In the genomic region with DNA sequence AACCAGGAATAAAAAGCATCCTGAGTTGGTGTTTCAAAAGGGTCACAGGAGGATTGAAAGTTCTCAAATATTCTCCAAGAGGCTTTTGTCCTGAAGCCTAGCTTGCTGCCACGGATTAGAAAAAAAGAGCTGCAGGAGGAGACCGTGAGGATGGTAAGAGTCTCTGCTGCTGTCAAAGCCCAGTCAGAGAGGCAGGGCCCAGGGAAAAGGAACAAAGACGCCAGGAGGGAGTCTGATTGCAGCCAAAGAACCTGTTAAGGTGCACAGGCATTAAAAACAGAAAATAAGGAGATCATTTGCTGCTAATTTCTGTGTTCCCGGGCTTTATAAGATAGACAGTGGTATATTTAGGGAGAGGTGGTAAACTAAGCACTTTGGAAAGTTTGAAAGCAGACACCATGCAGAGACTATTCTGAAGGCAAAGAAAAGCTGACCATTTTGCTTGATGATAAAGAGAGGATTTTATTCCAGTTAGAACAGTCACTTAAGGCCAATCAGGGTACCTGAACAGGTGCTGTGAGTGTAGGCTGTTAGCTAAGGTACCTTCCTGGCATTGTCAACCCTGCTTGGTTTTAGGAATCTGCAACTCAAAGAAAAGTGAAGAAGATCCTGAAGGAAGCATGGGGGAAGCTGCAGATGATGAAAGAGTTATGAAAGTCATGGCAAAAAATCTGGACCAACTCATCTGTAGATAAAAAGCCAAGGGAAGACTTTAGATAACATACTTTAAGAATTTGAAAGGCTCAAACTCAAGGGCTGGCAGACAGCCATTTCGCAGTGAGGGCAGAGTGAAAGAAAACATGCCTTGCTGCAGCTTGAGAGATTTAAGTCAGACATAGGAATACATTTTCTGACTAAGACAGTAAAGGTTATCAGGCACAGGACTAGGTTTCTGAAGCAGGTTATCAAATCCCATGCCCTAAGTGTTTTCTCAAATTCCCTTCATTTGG, we compare ENCODE assay signal across 2 cellular contexts.
TF ChIP-seq lines count a peak whose summit lies in the region.

No MANE protein-coding gene starts in this region.

TF ChIP-seq in GM23338, 12 proteins besides CTCF, POLR2A, EP300 and RAD21 (continues in another document):
- TF ChIP-seq JUNB (IDR thresholded peaks at IDR 0.05; ENCODE audit: unreplicated experiment): no peak
- TF ChIP-seq, protein P1, sequence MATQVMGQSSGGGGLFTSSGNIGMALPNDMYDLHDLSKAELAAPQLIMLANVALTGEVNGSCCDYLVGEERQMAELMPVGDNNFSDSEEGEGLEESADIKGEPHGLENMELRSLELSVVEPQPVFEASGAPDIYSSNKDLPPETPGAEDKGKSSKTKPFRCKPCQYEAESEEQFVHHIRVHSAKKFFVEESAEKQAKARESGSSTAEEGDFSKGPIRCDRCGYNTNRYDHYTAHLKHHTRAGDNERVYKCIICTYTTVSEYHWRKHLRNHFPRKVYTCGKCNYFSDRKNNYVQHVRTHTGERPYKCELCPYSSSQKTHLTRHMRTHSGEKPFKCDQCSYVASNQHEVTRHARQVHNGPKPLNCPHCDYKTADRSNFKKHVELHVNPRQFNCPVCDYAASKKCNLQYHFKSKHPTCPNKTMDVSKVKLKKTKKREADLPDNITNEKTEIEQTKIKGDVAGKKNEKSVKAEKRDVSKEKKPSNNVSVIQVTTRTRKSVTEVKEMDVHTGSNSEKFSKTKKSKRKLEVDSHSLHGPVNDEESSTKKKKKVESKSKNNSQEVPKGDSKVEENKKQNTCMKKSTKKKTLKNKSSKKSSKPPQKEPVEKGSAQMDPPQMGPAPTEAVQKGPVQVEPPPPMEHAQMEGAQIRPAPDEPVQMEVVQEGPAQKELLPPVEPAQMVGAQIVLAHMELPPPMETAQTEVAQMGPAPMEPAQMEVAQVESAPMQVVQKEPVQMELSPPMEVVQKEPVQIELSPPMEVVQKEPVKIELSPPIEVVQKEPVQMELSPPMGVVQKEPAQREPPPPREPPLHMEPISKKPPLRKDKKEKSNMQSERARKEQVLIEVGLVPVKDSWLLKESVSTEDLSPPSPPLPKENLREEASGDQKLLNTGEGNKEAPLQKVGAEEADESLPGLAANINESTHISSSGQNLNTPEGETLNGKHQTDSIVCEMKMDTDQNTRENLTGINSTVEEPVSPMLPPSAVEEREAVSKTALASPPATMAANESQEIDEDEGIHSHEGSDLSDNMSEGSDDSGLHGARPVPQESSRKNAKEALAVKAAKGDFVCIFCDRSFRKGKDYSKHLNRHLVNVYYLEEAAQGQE (IDR thresholded peaks at IDR 0.05; ENCODE audit: unreplicated experiment): no peak
- no peak for TF ChIP-seq ZNF331 (CRISPR knock-in tag; IDR thresholded peaks at IDR 0.05; ENCODE audit: low read depth)
- TF ChIP-seq, protein P2, sequence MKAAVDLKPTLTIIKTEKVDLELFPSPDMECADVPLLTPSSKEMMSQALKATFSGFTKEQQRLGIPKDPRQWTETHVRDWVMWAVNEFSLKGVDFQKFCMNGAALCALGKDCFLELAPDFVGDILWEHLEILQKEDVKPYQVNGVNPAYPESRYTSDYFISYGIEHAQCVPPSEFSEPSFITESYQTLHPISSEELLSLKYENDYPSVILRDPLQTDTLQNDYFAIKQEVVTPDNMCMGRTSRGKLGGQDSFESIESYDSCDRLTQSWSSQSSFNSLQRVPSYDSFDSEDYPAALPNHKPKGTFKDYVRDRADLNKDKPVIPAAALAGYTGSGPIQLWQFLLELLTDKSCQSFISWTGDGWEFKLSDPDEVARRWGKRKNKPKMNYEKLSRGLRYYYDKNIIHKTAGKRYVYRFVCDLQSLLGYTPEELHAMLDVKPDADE (IDR thresholded peaks at IDR 0.05): no peak
- TF ChIP-seq, protein P3, sequence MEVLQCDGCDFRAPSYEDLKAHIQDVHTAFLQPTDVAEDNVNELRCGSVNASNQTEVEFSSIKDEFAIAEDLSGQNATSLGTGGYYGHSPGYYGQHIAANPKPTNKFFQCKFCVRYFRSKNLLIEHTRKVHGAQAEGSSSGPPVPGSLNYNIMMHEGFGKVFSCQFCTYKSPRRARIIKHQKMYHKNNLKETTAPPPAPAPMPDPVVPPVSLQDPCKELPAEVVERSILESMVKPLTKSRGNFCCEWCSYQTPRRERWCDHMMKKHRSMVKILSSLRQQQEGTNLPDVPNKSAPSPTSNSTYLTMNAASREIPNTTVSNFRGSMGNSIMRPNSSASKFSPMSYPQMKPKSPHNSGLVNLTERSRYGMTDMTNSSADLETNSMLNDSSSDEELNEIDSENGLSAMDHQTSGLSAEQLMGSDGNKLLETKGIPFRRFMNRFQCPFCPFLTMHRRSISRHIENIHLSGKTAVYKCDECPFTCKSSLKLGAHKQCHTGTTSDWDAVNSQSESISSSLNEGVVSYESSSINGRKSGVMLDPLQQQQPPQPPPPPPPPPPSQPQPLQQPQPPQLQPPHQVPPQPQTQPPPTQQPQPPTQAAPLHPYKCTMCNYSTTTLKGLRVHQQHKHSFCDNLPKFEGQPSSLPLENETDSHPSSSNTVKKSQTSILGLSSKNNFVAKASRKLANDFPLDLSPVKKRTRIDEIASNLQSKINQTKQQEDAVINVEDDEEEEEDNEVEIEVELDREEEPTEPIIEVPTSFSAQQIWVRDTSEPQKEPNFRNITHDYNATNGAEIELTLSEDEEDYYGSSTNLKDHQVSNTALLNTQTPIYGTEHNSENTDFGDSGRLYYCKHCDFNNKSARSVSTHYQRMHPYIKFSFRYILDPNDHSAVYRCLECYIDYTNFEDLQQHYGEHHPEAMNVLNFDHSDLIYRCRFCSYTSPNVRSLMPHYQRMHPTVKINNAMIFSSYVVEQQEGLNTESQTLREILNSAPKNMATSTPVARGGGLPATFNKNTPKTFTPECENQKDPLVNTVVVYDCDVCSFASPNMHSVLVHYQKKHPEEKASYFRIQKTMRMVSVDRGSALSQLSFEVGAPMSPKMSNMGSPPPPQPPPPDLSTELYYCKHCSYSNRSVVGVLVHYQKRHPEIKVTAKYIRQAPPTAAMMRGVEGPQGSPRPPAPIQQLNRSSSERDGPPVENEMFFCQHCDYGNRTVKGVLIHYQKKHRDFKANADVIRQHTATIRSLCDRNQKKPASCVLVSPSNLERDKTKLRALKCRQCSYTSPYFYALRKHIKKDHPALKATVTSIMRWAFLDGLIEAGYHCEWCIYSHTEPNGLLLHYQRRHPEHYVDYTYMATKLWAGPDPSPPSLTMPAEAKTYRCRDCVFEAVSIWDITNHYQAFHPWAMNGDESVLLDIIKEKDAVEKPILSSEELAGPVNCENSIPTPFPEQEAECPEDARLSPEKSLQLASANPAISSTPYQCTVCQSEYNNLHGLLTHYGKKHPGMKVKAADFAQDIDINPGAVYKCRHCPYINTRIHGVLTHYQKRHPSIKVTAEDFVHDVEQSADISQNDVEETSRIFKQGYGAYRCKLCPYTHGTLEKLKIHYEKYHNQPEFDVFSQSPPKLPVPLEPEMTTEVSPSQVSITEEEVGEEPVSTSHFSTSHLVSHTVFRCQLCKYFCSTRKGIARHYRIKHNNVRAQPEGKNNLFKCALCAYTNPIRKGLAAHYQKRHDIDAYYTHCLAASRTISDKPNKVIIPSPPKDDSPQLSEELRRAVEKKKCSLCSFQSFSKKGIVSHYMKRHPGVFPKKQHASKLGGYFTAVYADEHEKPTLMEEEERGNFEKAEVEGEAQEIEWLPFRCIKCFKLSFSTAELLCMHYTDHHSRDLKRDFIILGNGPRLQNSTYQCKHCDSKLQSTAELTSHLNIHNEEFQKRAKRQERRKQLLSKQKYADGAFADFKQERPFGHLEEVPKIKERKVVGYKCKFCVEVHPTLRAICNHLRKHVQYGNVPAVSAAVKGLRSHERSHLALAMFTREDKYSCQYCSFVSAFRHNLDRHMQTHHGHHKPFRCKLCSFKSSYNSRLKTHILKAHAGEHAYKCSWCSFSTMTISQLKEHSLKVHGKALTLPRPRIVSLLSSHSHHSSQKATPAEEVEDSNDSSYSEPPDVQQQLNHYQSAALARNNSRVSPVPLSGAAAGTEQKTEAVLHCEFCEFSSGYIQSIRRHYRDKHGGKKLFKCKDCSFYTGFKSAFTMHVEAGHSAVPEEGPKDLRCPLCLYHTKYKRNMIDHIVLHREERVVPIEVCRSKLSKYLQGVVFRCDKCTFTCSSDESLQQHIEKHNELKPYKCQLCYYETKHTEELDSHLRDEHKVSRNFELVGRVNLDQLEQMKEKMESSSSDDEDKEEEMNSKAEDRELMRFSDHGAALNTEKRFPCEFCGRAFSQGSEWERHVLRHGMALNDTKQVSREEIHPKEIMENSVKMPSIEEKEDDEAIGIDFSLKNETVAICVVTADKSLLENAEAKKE (CRISPR knock-in tag; IDR thresholded peaks at IDR 0.05): no peak
- no peak for TF ChIP-seq EZH2phosphoT487 (IDR thresholded peaks at IDR 0.05; ENCODE audit: unreplicated experiment)

TF ChIP-seq in endothelial cell of umbilical vein, 7 proteins besides CTCF, POLR2A, EP300 and RAD21:
- TF ChIP-seq MYC (IDR thresholded peaks at IDR 0.05; ENCODE audit: low read depth, low read length) (no peak), GATA2 (IDR thresholded peaks at IDR 0.05; ENCODE audit: insufficient read depth, insufficient read length, low read depth, low read length) (peak; percentile 2), EZH2 (IDR thresholded peaks at IDR 0.05; ENCODE audit: borderline replicate concordance, low read depth, low read length, severe bottlenecking) (no peak), JUN (IDR thresholded peaks at IDR 0.05; ENCODE audit: borderline replicate concordance, insufficient read depth, insufficient read length, low read depth) (no peak), POLR2AphosphoS5 (IDR thresholded peaks at IDR 0.05; ENCODE audit: insufficient read depth, low read depth, low read length) (no peak)
- TF ChIP-seq, protein P4, sequence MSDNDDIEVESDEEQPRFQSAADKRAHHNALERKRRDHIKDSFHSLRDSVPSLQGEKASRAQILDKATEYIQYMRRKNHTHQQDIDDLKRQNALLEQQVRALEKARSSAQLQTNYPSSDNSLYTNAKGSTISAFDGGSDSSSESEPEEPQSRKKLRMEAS (IDR thresholded peaks at IDR 0.05; ENCODE audit: insufficient read depth, insufficient read length): no peak
